In the genomic region with DNA sequence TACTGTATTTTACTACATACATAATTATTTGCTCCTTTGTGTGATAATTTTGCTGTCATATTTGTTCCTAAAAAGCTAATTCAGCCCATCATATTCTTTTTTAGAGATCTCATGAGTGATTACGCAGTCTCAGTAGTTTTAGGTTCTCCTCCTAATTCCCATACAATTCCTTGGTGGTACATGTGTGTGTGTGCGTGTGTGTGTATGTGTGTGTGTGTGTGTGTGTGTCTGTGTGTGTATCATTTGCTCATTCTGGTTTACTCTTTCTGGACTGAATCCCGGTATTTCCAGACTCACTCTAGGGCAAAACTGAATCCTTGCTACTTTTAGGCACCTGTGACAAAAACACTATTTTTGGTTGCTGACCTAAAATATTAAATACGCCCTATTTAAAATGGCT, we compare ENCODE assay signal across 11 cellular contexts.
"Had no signal": no experiment of that assay in that cellular context is flagged by ENCODE, and none has a peak within 500 bp of the region (broad histone marks: within the 10 kb centered on the region; RNA-seq: fewer than 3 reads in every experiment).

No MANE protein-coding gene starts in this region.

- H3K27ac Mint-ChIP-seq: GM23338, H9, HFFc6 had no signal

- H3K27ac ChIP-seq: GM23248 had no signal

- H3K9me3 ChIP-seq: HAP-1 had no signal

- FAIRE-seq: H1, H54 had no signal

- H3K4me3 Mint-ChIP-seq: GM23338, H9, HFFc6 had no signal

- H3K9me3 Mint-ChIP-seq: GM23338, H9, HFFc6 had no signal

- H3K9ac ChIP-seq: GM23248 had no signal

- H3K4me1 Mint-ChIP-seq: GM23338 had no signal

- H2AFZ ChIP-seq: GM23248, GM23338 had no signal

- ATAC-seq: GM23338, HCT116 had no signal

- H3K4me2 ChIP-seq: GM23338 had no signal

- H3K4me1 ChIP-seq: HAP-1 had no signal

- H3K4me3 ChIP-seq: GM23248, GM23338, HAP-1 had no signal

- DNase-seq: GM23248, GOT3, H7, H9, HCEC 1CT, HFFc6 had no signal
